ENCODE assay signal across 19 cellular contexts in the genomic region with DNA sequence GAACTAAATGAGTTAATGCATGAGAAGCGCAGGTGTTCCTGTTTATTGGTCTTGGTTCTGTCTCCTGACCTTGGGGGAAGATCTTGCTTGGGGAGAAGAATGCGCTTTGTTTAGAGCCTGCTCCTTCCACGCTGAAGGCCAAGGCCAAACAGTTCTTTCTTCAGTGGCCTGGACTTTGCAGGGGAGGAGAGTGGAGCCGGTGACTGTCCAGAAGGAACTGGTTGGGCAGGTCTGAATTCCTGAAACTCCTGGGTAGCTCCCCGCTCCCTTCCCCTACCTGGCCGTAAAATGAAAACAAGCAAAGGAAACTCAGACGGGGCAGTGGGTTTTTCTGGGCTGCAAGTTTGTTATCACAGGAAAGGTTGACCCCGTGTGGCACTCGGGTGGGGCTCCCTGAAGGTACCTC. TPM values are rescaled to one million over a fixed set of nuclear protein-coding genes. Genes with fewer than 3 reads are reported as not detected.
DNase-seq lines count a peak whose midpoint lies in the region; ATAC-seq and TF ChIP-seq lines count a peak whose summit lies in the region.
"Had no signal": no experiment of that assay in that cellular context is flagged by ENCODE, and none has a peak within 500 bp of the region (broad histone marks: within the 10 kb centered on the region; RNA-seq: fewer than 3 reads in every experiment).

No MANE protein-coding gene starts in this region.

- DNase-seq in epithelial cell of esophagus (ENCODE audit: low read depth) (peak; percentile 90), mesendoderm (peak; percentile 79), upper lobe of left lung (peak in 1 of 2 donors; percentile 66)
- no peak for DNase-seq in stimulated activated CD4-positive, alpha-beta T cell treated with anti-CD3 and anti-CD28 coated beads, Interleukin-1b, Interleukin-23, amount 100 ng/mL, for 48 hours
- no peak for DNase-seq in activated naive CD8-positive, alpha-beta T cell treated with anti-CD3 and anti-CD28 coated beads, Interleukin-2, amount 50 U/mL, for 24 hours
- DNase-seq: activated CD4-positive, CD25-positive, alpha-beta regulatory T cell; activated effector memory CD4-positive, alpha-beta T cell treated with anti-CD3 and anti-CD28 coated beads, Interleukin-2, amount 50 U/mL, for 16 hours; C1 segment of cervical spinal cord; EL; head of caudate nucleus; NCI-H187; NCI-H524 treated with DMSO at 0.1 percent for 48 hours; stimulated activated CD4-positive, alpha-beta T cell treated with anti-CD3 and anti-CD28 coated beads, Interleukin-4, amount 100 ng/mL, for 4 hours; T-cell had no signal

- H3K36me3 ChIP-seq in mesendoderm (ENCODE audit: control insufficient read depth, insufficient read depth, low read length) (no peaks in the 10 kb centered on the region), upper lobe of left lung (no peaks in the 10 kb centered on the region)
- H3K36me3 ChIP-seq: esophagus muscularis mucosa, Peyer's patch had no signal

- no CpG with 5 or more reads among the region's 9 CpGs for WGBS in mesendoderm (ENCODE audit: extremely low coverage, insufficient coverage, low lambda C conversion rate)
- WGBS in upper lobe of left lung, 2 donors = 22 to 35% methylated on average over 7 to 9 of the region's 9 CpGs

- H3K36me3 Mint-ChIP-seq in activated naive CD8-positive, alpha-beta T cell treated with anti-CD3 and anti-CD28 coated beads, Interleukin-2, amount 50 U/mL, for 24 hours (ENCODE audit: low read depth) = no peaks in the 10 kb centered on the region
- H3K36me3 Mint-ChIP-seq: T-cell had no signal

- H3K4me1 Mint-ChIP-seq in activated naive CD8-positive, alpha-beta T cell treated with anti-CD3 and anti-CD28 coated beads, Interleukin-2, amount 50 U/mL, for 24 hours = peaks cover 5% of the 10 kb centered on the region

- no peaks in the 10 kb centered on the region for H3K9me3 Mint-ChIP-seq in activated naive CD8-positive, alpha-beta T cell treated with anti-CD3 and anti-CD28 coated beads, Interleukin-2, amount 50 U/mL, for 24 hours
- H3K9me3 Mint-ChIP-seq: T-cell had no signal

- H2AK5ac ChIP-seq in mesendoderm (ENCODE audit: low read length) = no peak overlapping the region

- H3K4me3 ChIP-seq in epithelial cell of esophagus (ENCODE audit: low read length) = peak overlapping the region; percentile 34
- H3K4me3 ChIP-seq in mesendoderm (ENCODE audit: low read length) = no peak overlapping the region
- H3K4me3 ChIP-seq in upper lobe of left lung = peak overlapping the region in 1 of 4 donors; percentile 11
- H3K4me3 ChIP-seq: esophagus muscularis mucosa, Peyer's patch had no signal

- H3K4ac ChIP-seq in mesendoderm (ENCODE audit: low read depth, low read length) = no peak overlapping the region

- peak; percentile 76; the same call in 1 of the 2 replicates for TF ChIP-seq EP300 in Ishikawa (IDR thresholded peaks at IDR 0.05; ENCODE audit: borderline replicate concordance)
- TF ChIP-seq EP300 in upper lobe of left lung (IDR thresholded peaks at IDR 0.05) = no peak

- H3K4me1 ChIP-seq in mesendoderm (ENCODE audit: control insufficient read depth, low read depth, low read length) (peaks cover 11% of the 10 kb centered on the region), upper lobe of left lung (peaks cover 11 to 32% (median 15%) of the 10 kb centered on the region in 4 donors)

- H3K27me3 ChIP-seq in mesendoderm (ENCODE audit: insufficient read depth, low read length, poor library complexity) = no peaks in the 10 kb centered on the region
- peaks cover 0 to 11% (median 4%) of the 10 kb centered on the region in 4 donors for H3K27me3 ChIP-seq in upper lobe of left lung

- peaks cover 49% of the 10 kb centered on the region for H3K27me3 Mint-ChIP-seq in activated naive CD8-positive, alpha-beta T cell treated with anti-CD3 and anti-CD28 coated beads, Interleukin-2, amount 50 U/mL, for 24 hours

- peaks cover 1% of the 10 kb centered on the region for H3K79me2 ChIP-seq in mesendoderm (ENCODE audit: control insufficient read depth, insufficient read depth, low read length)

- H2BK120ac ChIP-seq in mesendoderm (ENCODE audit: low read depth, low read length) = no peak overlapping the region

- H3K23ac ChIP-seq in mesendoderm (ENCODE audit: low read length) = no peak overlapping the region

- H3K4me2 ChIP-seq in mesendoderm (ENCODE audit: low read length) = peak overlapping the region; percentile 39

- H3K4me3 Mint-ChIP-seq in activated naive CD8-positive, alpha-beta T cell treated with anti-CD3 and anti-CD28 coated beads, Interleukin-2, amount 50 U/mL, for 24 hours = no peak overlapping the region
- H3K4me3 Mint-ChIP-seq: T-cell had no signal

- H3K9me3 ChIP-seq in upper lobe of left lung = no peaks in the 10 kb centered on the region
- H3K9me3 ChIP-seq: esophagus muscularis mucosa, Peyer's patch had no signal

- H3K56ac ChIP-seq in mesendoderm (ENCODE audit: low read length) = peak overlapping the region; percentile 27

- H3K27ac ChIP-seq in mesendoderm (ENCODE audit: low read depth, low read length) (no peak overlapping the region), upper lobe of left lung (peak overlapping the region; percentile 40 to 72 (median 56))
- H3K27ac ChIP-seq: esophagus muscularis mucosa had no signal

- no peak overlapping the region for H2BK5ac ChIP-seq in mesendoderm (ENCODE audit: low read length)

- H3K9ac ChIP-seq in mesendoderm (ENCODE audit: low read length) = peak overlapping the region; percentile 17

- ATAC-seq in upper lobe of left lung (ENCODE audit: low FRiP score in 2 of 2) (peak in 1 of 2 donors; percentile 74), HG03520 (IDR thresholded peaks at IDR 0.05; ENCODE audit: unreplicated experiment) (no peak)
- ATAC-seq in activated naive CD8-positive, alpha-beta T cell treated with anti-CD3 and anti-CD28 coated beads, Interleukin-2, amount 50 U/mL, for 24 hours = no peak
- ATAC-seq: T-cell had no signal

- H4K8ac ChIP-seq in mesendoderm (ENCODE audit: low read depth, low read length) = no peak overlapping the region

- H2BK15ac ChIP-seq in mesendoderm (replicated peaks; ENCODE audit: low read depth) = no peak overlapping the region

- TF ChIP-seq RAD21 in Ishikawa (IDR thresholded peaks at IDR 0.05; ENCODE audit: low read depth) = peak; percentile 31; the same call in 1 of the 2 replicates

- no peak for TF ChIP-seq CTCF in epithelial cell of esophagus (IDR thresholded peaks at IDR 0.05; ENCODE audit: insufficient read depth, low read depth, low read length, missing control alignments)
- TF ChIP-seq CTCF in upper lobe of left lung (IDR thresholded peaks at IDR 0.05) = no peak

- H3K27ac Mint-ChIP-seq in activated naive CD8-positive, alpha-beta T cell treated with anti-CD3 and anti-CD28 coated beads, Interleukin-2, amount 50 U/mL, for 24 hours = no peak overlapping the region

- no peak for TF ChIP-seq POLR2A in upper lobe of left lung (IDR thresholded peaks at IDR 0.05)

- H4K5ac ChIP-seq in mesendoderm (ENCODE audit: low read length) = no peak overlapping the region

- peaks cover 4% of the 10 kb centered on the region for H3K79me1 ChIP-seq in mesendoderm (ENCODE audit: low read length)

- H3K18ac ChIP-seq in mesendoderm (ENCODE audit: low read length) = no peak overlapping the region

TF ChIP-seq in Ishikawa, 13 proteins besides CTCF, POLR2A, EP300 and RAD21 (continues in another document):
- TF ChIP-seq TCF12 (IDR thresholded peaks at IDR 0.05; ENCODE audit: low read depth) = peak; percentile 89
- TF ChIP-seq, protein P1, sequence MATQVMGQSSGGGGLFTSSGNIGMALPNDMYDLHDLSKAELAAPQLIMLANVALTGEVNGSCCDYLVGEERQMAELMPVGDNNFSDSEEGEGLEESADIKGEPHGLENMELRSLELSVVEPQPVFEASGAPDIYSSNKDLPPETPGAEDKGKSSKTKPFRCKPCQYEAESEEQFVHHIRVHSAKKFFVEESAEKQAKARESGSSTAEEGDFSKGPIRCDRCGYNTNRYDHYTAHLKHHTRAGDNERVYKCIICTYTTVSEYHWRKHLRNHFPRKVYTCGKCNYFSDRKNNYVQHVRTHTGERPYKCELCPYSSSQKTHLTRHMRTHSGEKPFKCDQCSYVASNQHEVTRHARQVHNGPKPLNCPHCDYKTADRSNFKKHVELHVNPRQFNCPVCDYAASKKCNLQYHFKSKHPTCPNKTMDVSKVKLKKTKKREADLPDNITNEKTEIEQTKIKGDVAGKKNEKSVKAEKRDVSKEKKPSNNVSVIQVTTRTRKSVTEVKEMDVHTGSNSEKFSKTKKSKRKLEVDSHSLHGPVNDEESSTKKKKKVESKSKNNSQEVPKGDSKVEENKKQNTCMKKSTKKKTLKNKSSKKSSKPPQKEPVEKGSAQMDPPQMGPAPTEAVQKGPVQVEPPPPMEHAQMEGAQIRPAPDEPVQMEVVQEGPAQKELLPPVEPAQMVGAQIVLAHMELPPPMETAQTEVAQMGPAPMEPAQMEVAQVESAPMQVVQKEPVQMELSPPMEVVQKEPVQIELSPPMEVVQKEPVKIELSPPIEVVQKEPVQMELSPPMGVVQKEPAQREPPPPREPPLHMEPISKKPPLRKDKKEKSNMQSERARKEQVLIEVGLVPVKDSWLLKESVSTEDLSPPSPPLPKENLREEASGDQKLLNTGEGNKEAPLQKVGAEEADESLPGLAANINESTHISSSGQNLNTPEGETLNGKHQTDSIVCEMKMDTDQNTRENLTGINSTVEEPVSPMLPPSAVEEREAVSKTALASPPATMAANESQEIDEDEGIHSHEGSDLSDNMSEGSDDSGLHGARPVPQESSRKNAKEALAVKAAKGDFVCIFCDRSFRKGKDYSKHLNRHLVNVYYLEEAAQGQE (IDR thresholded peaks at IDR 0.05; ENCODE audit: low read depth) = peak; percentile 28; the same call in 1 of the 2 replicates
- no peak for TF ChIP-seq FOXM1 (IDR thresholded peaks at IDR 0.05; ENCODE audit: borderline replicate concordance, low read depth)
- no peak for TF ChIP-seq USF1 (IDR thresholded peaks at IDR 0.05)
- peak; percentile 93 for TF ChIP-seq TEAD4 (IDR thresholded peaks at IDR 0.05)
- TF ChIP-seq YY1 (IDR thresholded peaks at IDR 0.05; ENCODE audit: low read depth) = no peak; the same call in 1 of the 2 replicates
- TF ChIP-seq CREB1 (IDR thresholded peaks at IDR 0.05; ENCODE audit: low read depth) = no peak
- TF ChIP-seq TAF1 (IDR thresholded peaks at IDR 0.05; ENCODE audit: low read depth) = peak; percentile 44; the same call in 1 of the 2 replicates

RNA-seq across cellular contexts. Expression of gene ARHGAP8, which starts 3.6 kb away (rescaled TPM):
- polyA plus RNA-seq in mesendoderm (2013, experiment 1 of 2) = 26.7 TPM
- 27.5 TPM for polyA plus RNA-seq in mesendoderm (2013, experiment 2 of 2)
- total RNA-seq in upper lobe of left lung = 10 to 100 TPM; 13.8 to 55.5 (median 22.7) TPM
- polyA plus RNA-seq: aorta had no signal

RNA-seq across cellular contexts. Expression of gene PRR5, which starts 54.0 kb away (rescaled TPM):
- polyA plus RNA-seq in mesendoderm (2013, experiment 1 of 2) = 9.1 TPM
- polyA plus RNA-seq in mesendoderm (2013, experiment 2 of 2) = 9.0 TPM
- total RNA-seq in upper lobe of left lung = 10 to 100 TPM; 13.1 to 68.1 (median 15.8) TPM

Comparison
In these comparisons a context has a peak if more than half of its experiments do, and no peak if none do; other contexts are left out.
1. DNase-seq: peak in epithelial cell of esophagus (single experiment) and mesendoderm (single experiment); none in stimulated activated CD4-positive, alpha-beta T cell treated with anti-CD3 and anti-CD28 coated beads, Interleukin-1b, Interleukin-23, amount 100 ng/mL, for 48 hours (single experiment) and activated naive CD8-positive, alpha-beta T cell treated with anti-CD3 and anti-CD28 coated beads, Interleukin-2, amount 50 U/mL, for 24 hours (single experiment).